8 cellular contexts compared by ENCODE assay signal in the genomic region with DNA sequence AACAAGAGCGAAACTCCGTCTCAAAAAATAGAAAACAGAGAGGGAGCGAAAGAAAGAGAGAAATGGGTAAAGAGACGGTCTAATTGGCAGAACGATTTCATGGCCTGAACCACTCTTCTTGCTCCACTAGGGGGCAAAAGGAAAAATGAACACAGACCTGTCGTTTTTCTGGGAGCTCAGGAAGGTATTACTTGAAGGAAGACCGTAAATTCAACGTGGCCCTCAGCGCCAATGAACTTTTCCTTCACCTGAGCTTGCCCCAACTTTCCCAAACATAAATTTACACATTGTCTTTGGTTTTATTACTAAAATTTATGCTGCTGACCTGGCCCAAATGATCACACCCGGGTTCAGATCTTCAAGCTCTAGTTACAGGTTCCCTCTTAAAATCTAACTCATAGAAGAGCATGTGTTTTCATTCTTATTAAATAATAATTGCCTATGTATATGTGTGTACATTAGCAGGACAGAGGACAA.
DNase-seq lines count a peak whose midpoint lies in the region; ATAC-seq and TF ChIP-seq lines count a peak whose summit lies in the region.

No MANE protein-coding gene starts in this region.

- H2AFZ ChIP-seq in SK-N-SH (ENCODE audit: low read depth), result peak overlapping the region; percentile 56; the same call in 1 of the 2 replicates

- TF ChIP-seq RAD21 in SK-N-SH (IDR thresholded peaks at IDR 0.05; ENCODE audit: low read length), result peak; percentile 59

- no peak overlapping the region for H3K4me2 ChIP-seq in SK-N-SH

- peaks cover 57% of the 10 kb centered on the region for H3K4me1 Mint-ChIP-seq in glutamatergic neuron (ENCODE audit: low read depth, unreplicated experiment)
- H3K4me1 Mint-ChIP-seq in T-helper 2 cell treated with Interferon-gamma antibody and Interleukin-4, amounts not matched to agents 5 μg/mL and 100 μg/mL, for 36 hours (ENCODE audit: low read depth), result peaks cover 19% of the 10 kb centered on the region
- peaks cover 12% of the 10 kb centered on the region for H3K4me1 Mint-ChIP-seq in activated naive CD8-positive, alpha-beta T cell treated with anti-CD3 and anti-CD28 coated beads for 36 hours

- H3K4me1 ChIP-seq in SK-N-SH (ENCODE audit: control insufficient read depth in 1 of 2, insufficient read depth in 2 of 2, low read depth in 1 of 2, low read length in 1 of 2), result peaks cover 19 to 23% of the 10 kb centered on the region in 2 experiments; a peak in 3 of 4 replicates

- H3K4me3 ChIP-seq in SK-N-SH (ENCODE audit: low read depth in 2 of 2, low read length in 1 of 2), result no peak overlapping the region; a peak in 1 of 4 replicates

- no peaks in the 10 kb centered on the region for H3K36me3 Mint-ChIP-seq in glutamatergic neuron (ENCODE audit: unreplicated experiment)
- no peaks in the 10 kb centered on the region for H3K36me3 Mint-ChIP-seq in T-helper 2 cell treated with Interferon-gamma antibody and Interleukin-4, amounts not matched to agents 5 μg/mL and 100 μg/mL, for 36 hours (ENCODE audit: low read depth)
- no peaks in the 10 kb centered on the region for H3K36me3 Mint-ChIP-seq in activated naive CD8-positive, alpha-beta T cell treated with anti-CD3 and anti-CD28 coated beads for 36 hours

- no peak for ATAC-seq in stimulated activated naive CD8-positive, alpha-beta T cell treated with anti-CD3 and anti-CD28 coated beads, Interleukin-15, Interleukin-2, amounts not matched to agents 100 U/mL and 50 U/mL, for 24 hours
- ATAC-seq in GM21576 (IDR thresholded peaks at IDR 0.05; ENCODE audit: unreplicated experiment), result no peak

- no peaks in the 10 kb centered on the region for H4K20me1 ChIP-seq in SK-N-SH (ENCODE audit: insufficient read depth)

- H3K27me3 ChIP-seq in SK-N-SH (ENCODE audit: insufficient read depth), result no peaks in the 10 kb centered on the region

- no peaks in the 10 kb centered on the region for H3K79me2 ChIP-seq in SK-N-SH (ENCODE audit: insufficient read depth)

- POLR2A ChIA-PET in HEK293T (lab: Yijun Ruan, JAX), result interaction anchor here (0.8 to 1.2 kb wide), 3 partner anchors 57 to 99 kb away, joined by 3 to 5 read pairs (median 3); no protein-coding TSS in a partner anchor
- POLR2A ChIA-PET in SK-N-SH (lab: Yijun Ruan, JAX), result no interaction called here

- DNase-seq in Caki2 (ENCODE audit: low read depth) (peak; percentile 34), HEK293T (ENCODE audit: extremely low spot score) (peak; percentile 59), SK-N-SH (peak; percentile 59), glutamatergic neuron (no peak)
- peak; percentile 15 for DNase-seq in stimulated activated naive CD8-positive, alpha-beta T cell treated with anti-CD3 and anti-CD28 coated beads, Interleukin-15, Interleukin-2, amounts not matched to agents 100 U/mL and 50 U/mL, for 24 hours
- no peak for DNase-seq in T-helper 2 cell treated with Interferon-gamma antibody and Interleukin-4, amounts not matched to agents 5 μg/mL and 100 μg/mL, for 36 hours (ENCODE audit: low spot score)
- DNase-seq in activated naive CD8-positive, alpha-beta T cell treated with anti-CD3 and anti-CD28 coated beads for 36 hours, result no peak

- no peaks in the 10 kb centered on the region for H3K27me3 Mint-ChIP-seq in glutamatergic neuron (ENCODE audit: unreplicated experiment)
- H3K27me3 Mint-ChIP-seq in T-helper 2 cell treated with Interferon-gamma antibody and Interleukin-4, amounts not matched to agents 5 μg/mL and 100 μg/mL, for 36 hours (ENCODE audit: low read depth), result peaks cover 18% of the 10 kb centered on the region
- H3K27me3 Mint-ChIP-seq in activated naive CD8-positive, alpha-beta T cell treated with anti-CD3 and anti-CD28 coated beads for 36 hours, result peaks cover 21% of the 10 kb centered on the region

- 63% methylated on average over 10 of the region's 10 CpGs for WGBS in SK-N-SH (ENCODE audit: low lambda C conversion rate)

- H3K36me3 ChIP-seq in SK-N-SH (replicated peaks in 1 of 2; ENCODE audit: control insufficient read depth in 1 of 2, insufficient read depth in 2 of 2, low read length in 1 of 2), result no peaks in the 10 kb centered on the region

- H3K27ac ChIP-seq in SK-N-SH (ENCODE audit: low read depth in 2 of 2, low read length in 1 of 2), result no peak overlapping the region

- H3K9me2 ChIP-seq in SK-N-SH, result no peaks in the 10 kb centered on the region

- no peak overlapping the region for H3K4me3 Mint-ChIP-seq in glutamatergic neuron (ENCODE audit: unreplicated experiment)
- H3K4me3 Mint-ChIP-seq in T-helper 2 cell treated with Interferon-gamma antibody and Interleukin-4, amounts not matched to agents 5 μg/mL and 100 μg/mL, for 36 hours, result no peak overlapping the region
- H3K4me3 Mint-ChIP-seq in activated naive CD8-positive, alpha-beta T cell treated with anti-CD3 and anti-CD28 coated beads for 36 hours, result no peak overlapping the region

- TF ChIP-seq CTCF in SK-N-SH (IDR thresholded peaks at IDR 0.05) (peak; percentile 73), glutamatergic neuron (IDR thresholded peaks at IDR 0.05; ENCODE audit: partially characterized antibody, unreplicated experiment) (peak; percentile 87)

- peaks cover 2% of the 10 kb centered on the region for H3K9me3 Mint-ChIP-seq in glutamatergic neuron (ENCODE audit: unreplicated experiment)
- no peaks in the 10 kb centered on the region for H3K9me3 Mint-ChIP-seq in T-helper 2 cell treated with Interferon-gamma antibody and Interleukin-4, amounts not matched to agents 5 μg/mL and 100 μg/mL, for 36 hours
- H3K9me3 Mint-ChIP-seq in activated naive CD8-positive, alpha-beta T cell treated with anti-CD3 and anti-CD28 coated beads for 36 hours, result no peaks in the 10 kb centered on the region

- H3K27ac Mint-ChIP-seq in glutamatergic neuron (ENCODE audit: unreplicated experiment), result peak overlapping the region; percentile 93
- H3K27ac Mint-ChIP-seq in T-helper 2 cell treated with Interferon-gamma antibody and Interleukin-4, amounts not matched to agents 5 μg/mL and 100 μg/mL, for 36 hours, result no peak overlapping the region
- no peak overlapping the region for H3K27ac Mint-ChIP-seq in activated naive CD8-positive, alpha-beta T cell treated with anti-CD3 and anti-CD28 coated beads for 36 hours

- no peak for TF ChIP-seq EP300 in SK-N-SH (IDR thresholded peaks at IDR 0.05; ENCODE audit: borderline replicate concordance in 1 of 2, low read depth in 1 of 2, low read length in 1 of 2)

- no peaks in the 10 kb centered on the region for H3K9me3 ChIP-seq in SK-N-SH

- no peaks in the 10 kb centered on the region for H3F3A ChIP-seq in SK-N-SH (replicated peaks; ENCODE audit: insufficient read depth)

- CTCF ChIA-PET in HEK293T (lab: Yijun Ruan, JAX) (interaction anchor here (0.6 to 1.4 kb wide), 16 partner anchors 10 to 443 kb away, joined by 3 to 7 read pairs (median 3); no protein-coding TSS in a partner anchor), SK-N-SH (lab: Yijun Ruan, JAX) (interaction anchor here (0.6 to 4.1 kb wide), 35 partner anchors 10 to 894 kb away, joined by 3 to 20 read pairs (median 3); a partner anchor contains a TSS)

- H3K9ac ChIP-seq in SK-N-SH, result no peak overlapping the region

- in situ Hi-C loops in Caki2 (cut with HindIII; ENCODE audit: low pct_unique_long_range_greater_than_20kb, low sequenced_read_pairs), result no loop called here

TF ChIP-seq in HEK293T, 16 proteins besides CTCF, POLR2A, EP300 and RAD21:
- TF ChIP-seq ZNF384 (IDR thresholded peaks at IDR 0.05), result no peak

TF ChIP-seq in SK-N-SH, 30 proteins besides CTCF, POLR2A, EP300 and RAD21:
- TF ChIP-seq ELF1 (IDR thresholded peaks at IDR 0.05) (no peak), SMC3 (IDR thresholded peaks at IDR 0.05; ENCODE audit: low read depth, low read length) (peak; percentile 56)
TF ChIP-seq in SK-N-SH: peak in this region for 1.

Comparison
In these comparisons a context has a peak if more than half of its experiments do, and no peak if none do; other contexts are left out.
1. DNase-seq: peak in Caki2 (single experiment), HEK293T (single experiment), SK-N-SH (single experiment) and stimulated activated naive CD8-positive, alpha-beta T cell treated with anti-CD3 and anti-CD28 coated beads, Interleukin-15, Interleukin-2, amounts not matched to agents 100 U/mL and 50 U/mL, for 24 hours (single experiment); none in glutamatergic neuron (single experiment), T-helper 2 cell treated with Interferon-gamma antibody and Interleukin-4, amounts not matched to agents 5 μg/mL and 100 μg/mL, for 36 hours (single experiment) and activated naive CD8-positive, alpha-beta T cell treated with anti-CD3 and anti-CD28 coated beads for 36 hours (single experiment).